Comparison of ENCODE assay signal across 11 cellular contexts in the genomic region with DNA sequence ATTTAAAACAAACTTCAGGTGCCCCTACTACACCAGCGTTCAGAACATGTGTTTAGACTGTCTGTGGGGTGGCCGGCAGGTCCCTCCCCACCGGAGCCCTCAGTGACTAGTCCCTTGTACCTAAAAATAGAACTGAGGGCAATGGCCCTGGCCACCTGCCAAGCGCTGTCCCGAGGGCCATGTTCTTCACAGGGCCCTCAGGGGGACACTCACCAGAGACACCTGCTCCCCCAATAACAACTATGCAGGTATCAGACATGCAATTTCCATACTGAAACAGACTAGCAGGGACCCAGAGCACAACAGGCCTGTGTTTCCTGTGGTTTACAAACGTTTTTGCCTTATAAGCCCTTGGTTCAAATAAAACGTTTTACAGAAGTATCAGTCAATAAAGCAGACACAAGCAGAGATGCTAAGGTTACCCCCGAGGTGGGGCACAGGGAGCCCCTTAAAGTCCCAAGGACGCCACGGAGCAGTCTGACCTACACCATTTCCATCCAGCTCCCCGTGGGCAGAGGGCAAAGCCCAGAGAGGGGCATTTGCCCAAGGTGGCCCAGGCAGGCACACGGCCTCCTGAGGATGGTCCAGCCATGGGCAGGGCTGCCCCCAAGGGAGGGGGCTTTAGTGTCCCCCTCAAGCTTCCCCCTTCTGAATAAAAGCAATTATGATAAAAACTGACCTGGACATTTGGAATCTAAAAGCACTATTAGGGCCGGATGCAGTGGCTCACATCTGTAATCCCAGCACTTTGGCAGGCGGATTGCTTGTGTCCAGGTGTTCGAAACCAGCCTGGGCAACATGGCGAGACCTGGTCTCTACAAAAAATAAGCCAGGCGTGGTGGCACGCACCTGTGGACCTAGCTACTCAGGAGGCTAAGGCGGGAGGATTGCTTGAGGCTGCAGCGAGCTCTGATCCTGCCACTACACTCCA. TPM values are rescaled to one million over a fixed set of nuclear protein-coding genes. Genes with fewer than 3 reads are reported as not detected.
DNase-seq lines count a peak whose midpoint lies in the region; ATAC-seq and TF ChIP-seq lines count a peak whose summit lies in the region.
"Had no signal": no experiment of that assay in that cellular context is flagged by ENCODE, and none has a peak within 500 bp of the region (broad histone marks: within the 10 kb centered on the region; RNA-seq: fewer than 3 reads in every experiment).

No MANE protein-coding gene starts in this region.

- in situ Hi-C loops in ACHN (cut with HindIII; ENCODE audit: low pct_ligation_motif_present, low pct_unique_long_range_greater_than_20kb, low sequenced_read_pairs) = no loop called here

- no peaks in the 10 kb centered on the region for H3K4me1 Mint-ChIP-seq in activated CD4-positive, alpha-beta memory T cell treated with anti-CD3 and anti-CD28 coated beads for 36 hours (ENCODE audit: low read depth)
- H3K4me1 Mint-ChIP-seq in CD8-positive, alpha-beta T cell (ENCODE audit: low read depth) = no peaks in the 10 kb centered on the region

- H3K36me3 ChIP-seq in BLaER1 (no peaks in the 10 kb centered on the region), heart left ventricle (no peaks in the 10 kb centered on the region)
- H3K36me3 ChIP-seq in CD8-positive, alpha-beta T cell (ENCODE audit: insufficient read depth, low read length) = no peaks in the 10 kb centered on the region
- H3K36me3 ChIP-seq: neutrophil had no signal

- H3K27me3 ChIP-seq in BLaER1 (no peaks in the 10 kb centered on the region), heart left ventricle (no peaks in the 10 kb centered on the region)
- no peaks in the 10 kb centered on the region for H3K27me3 ChIP-seq in CD8-positive, alpha-beta T cell (ENCODE audit: insufficient read depth, low read length)
- H3K27me3 ChIP-seq: foreskin keratinocyte, neutrophil had no signal

- no peaks in the 10 kb centered on the region for H3K9me3 Mint-ChIP-seq in activated CD4-positive, alpha-beta memory T cell treated with anti-CD3 and anti-CD28 coated beads for 36 hours
- H3K9me3 Mint-ChIP-seq in CD8-positive, alpha-beta T cell = no peaks in the 10 kb centered on the region

- no peaks in the 10 kb centered on the region for H3K27me3 Mint-ChIP-seq in activated CD4-positive, alpha-beta memory T cell treated with anti-CD3 and anti-CD28 coated beads for 36 hours
- no peaks in the 10 kb centered on the region for H3K27me3 Mint-ChIP-seq in CD8-positive, alpha-beta T cell (ENCODE audit: low read depth)

- H3K9ac ChIP-seq in BLaER1 = peak overlapping the region; percentile 22; the same call in 1 of the 2 replicates

- ATAC-seq in GM21576 (IDR thresholded peaks at IDR 0.05; ENCODE audit: unreplicated experiment) (peak; percentile 76), heart left ventricle (peak; percentile 58 to 76 (median 65))
- ATAC-seq in CD8-positive, alpha-beta T cell = no peak
- ATAC-seq: foreskin keratinocyte had no signal

- H3K27ac ChIP-seq in BLaER1 (peak overlapping the region; percentile 57), heart left ventricle (peak overlapping the region; percentile 47 to 100 (median 92))
- no peak overlapping the region for H3K27ac ChIP-seq in CD8-positive, alpha-beta T cell (ENCODE audit: low read depth, low read length)
- H3K27ac ChIP-seq: foreskin keratinocyte, neutrophil had no signal

- DNase-seq in NCI-H1105 (lab: John Stamatoyannopoulos, UW) = peak; percentile 69
- DNase-seq in heart left ventricle = peak; percentile 79 to 92 (median 82)
- no peak for DNase-seq in cortex of kidney (lab: John Stamatoyannopoulos, UW)
- DNase-seq in ACHN = no peak
- DNase-seq in activated CD4-positive, alpha-beta memory T cell treated with anti-CD3 and anti-CD28 coated beads for 36 hours = no peak
- DNase-seq in CD8-positive, alpha-beta T cell = no peak
- DNase-seq: AML-193, foreskin keratinocyte had no signal

- intact Hi-C loops in heart left ventricle (cut with DNase I) = loop anchor here in 5 of 10 donors (1.0 to 10.0 kb wide), 4 partner anchors 8 to 54 kb away; no protein-coding TSS in a partner anchor
- intact Hi-C loops in activated CD4-positive, alpha-beta memory T cell treated with anti-CD3 and anti-CD28 coated beads for 36 hours (cut with micrococcal nuclease) = no loop called here
- intact Hi-C loops in CD8-positive, alpha-beta T cell (cut with DNase I, micrococcal nuclease) = no loop called here

- H3K9me3 ChIP-seq in BLaER1 = no peaks in the 10 kb centered on the region
- H3K9me3 ChIP-seq in heart left ventricle = no peaks in the 10 kb centered on the region
- H3K9me3 ChIP-seq in CD8-positive, alpha-beta T cell (ENCODE audit: low read length) = no peaks in the 10 kb centered on the region
- H3K9me3 ChIP-seq: neutrophil had no signal

- WGBS in heart left ventricle, 4 donors = 54 to 67% (median 59%) methylated on average over 20 of the region's 20 CpGs

- CTCF ChIA-PET in activated CD4-positive, alpha-beta memory T cell treated with anti-CD3 and anti-CD28 coated beads for 36 hours (lab: Charles Lee) = no interaction called here
- CTCF ChIA-PET in CD8-positive, alpha-beta T cell (lab: Charles Lee) = no interaction called here

- H3K27ac Mint-ChIP-seq in activated CD4-positive, alpha-beta memory T cell treated with anti-CD3 and anti-CD28 coated beads for 36 hours = no peak overlapping the region
- H3K27ac Mint-ChIP-seq in CD8-positive, alpha-beta T cell = no peak overlapping the region

- no peak for TF ChIP-seq POLR2A in heart left ventricle (IDR thresholded peaks at IDR 0.05)

- H4K20me1 ChIP-seq in BLaER1 = no peaks in the 10 kb centered on the region

- no peaks in the 10 kb centered on the region for H3K36me3 Mint-ChIP-seq in activated CD4-positive, alpha-beta memory T cell treated with anti-CD3 and anti-CD28 coated beads for 36 hours
- H3K36me3 Mint-ChIP-seq in CD8-positive, alpha-beta T cell = no peaks in the 10 kb centered on the region

- no peak overlapping the region for H3K4me3 Mint-ChIP-seq in activated CD4-positive, alpha-beta memory T cell treated with anti-CD3 and anti-CD28 coated beads for 36 hours
- no peak overlapping the region for H3K4me3 Mint-ChIP-seq in CD8-positive, alpha-beta T cell

- peak overlapping the region; percentile 68 for H3K4me2 ChIP-seq in BLaER1

- H3K4me3 ChIP-seq in BLaER1 (no peak overlapping the region), heart left ventricle (peak overlapping the region in 8 of 12 donors; percentile 18 to 64 (median 46))
- no peak overlapping the region for H3K4me3 ChIP-seq in CD8-positive, alpha-beta T cell (ENCODE audit: low read depth, low read length)

- POLR2A ChIA-PET in activated CD4-positive, alpha-beta memory T cell treated with anti-CD3 and anti-CD28 coated beads for 36 hours (lab: Charles Lee) = no interaction called here
- POLR2A ChIA-PET in CD8-positive, alpha-beta T cell (lab: Charles Lee) = no interaction called here

- no peak for TF ChIP-seq CTCF in heart left ventricle (IDR thresholded peaks at IDR 0.05)
- TF ChIP-seq CTCF in CD8-positive, alpha-beta T cell (IDR thresholded peaks at IDR 0.05) = no peak

- H3K4me1 ChIP-seq in BLaER1 = peaks cover 52% of the 10 kb centered on the region
- peaks cover 0 to 48% (median 11%) of the 10 kb centered on the region in 12 donors for H3K4me1 ChIP-seq in heart left ventricle
- H3K4me1 ChIP-seq in CD8-positive, alpha-beta T cell (ENCODE audit: insufficient read depth, low read length) = no peaks in the 10 kb centered on the region
- H3K4me1 ChIP-seq: foreskin keratinocyte had no signal

RNA-seq across cellular contexts. Expression of a gene that starts 0.9 kb away (rescaled TPM):
- total RNA-seq in heart left ventricle = 100 to 1,000 TPM; 169 to 374 (median 257) TPM
- polyA plus RNA-seq in heart left ventricle = 100 to 1,000 TPM in 1 of 2 donors, 10 to 100 TPM in 1; 76.4 to 133 TPM
- total RNA-seq in activated CD4-positive, alpha-beta memory T cell treated with anti-CD3 and anti-CD28 coated beads for 36 hours = under 1 TPM in 1 of 2 experiments, not detected in 1; 0.15 TPM
- total RNA-seq in CD8-positive, alpha-beta T cell = not detected
- polyA plus RNA-seq: foreskin keratinocyte had no signal

RNA-seq across cellular contexts. Expression of a gene that starts 59.6 kb away (rescaled TPM):
- 1 to 10 TPM; 1.3 to 4.3 (median 2.5) TPM for total RNA-seq in heart left ventricle
- 1 to 10 TPM; 1.4 to 3.2 TPM for polyA plus RNA-seq in heart left ventricle
- total RNA-seq in activated CD4-positive, alpha-beta memory T cell treated with anti-CD3 and anti-CD28 coated beads for 36 hours = 10 to 100 TPM; 48.6 to 51.7 TPM
- total RNA-seq in CD8-positive, alpha-beta T cell = 1 to 10 TPM; 4.7 to 5.7 TPM

Comparison
In these comparisons a context has a peak if more than half of its experiments do, and no peak if none do; other contexts are left out.
1. H3K4me3 ChIP-seq: peak in heart left ventricle (8 of 12); none in BLaER1 (single experiment) and CD8-positive, alpha-beta T cell (single experiment).
2. DNase-seq: peak in NCI-H1105 (single experiment) and heart left ventricle (5 of 5); none in cortex of kidney (single experiment), ACHN (single experiment), activated CD4-positive, alpha-beta memory T cell treated with anti-CD3 and anti-CD28 coated beads for 36 hours (single experiment) and CD8-positive, alpha-beta T cell (0 of 7).
3. RNA of a gene that starts 0.9 kb away (total RNA-seq): 169 to 374 TPM in heart left ventricle; not detected in CD8-positive, alpha-beta T cell and 0.15 TPM in activated CD4-positive, alpha-beta memory T cell treated with anti-CD3 and anti-CD28 coated beads for 36 hours; every median in the first group is over 100 times any median in the second.
4. RNA of a gene that starts 59.6 kb away (total RNA-seq): 48.6 to 51.7 TPM in activated CD4-positive, alpha-beta memory T cell treated with anti-CD3 and anti-CD28 coated beads for 36 hours; 4.7 to 5.7 TPM in CD8-positive, alpha-beta T cell and 1.3 to 4.3 TPM in heart left ventricle; every median in the first group is over 4 times any median in the second.